Comparison of ENCODE assay signal across 10 cellular contexts in the genomic region with DNA sequence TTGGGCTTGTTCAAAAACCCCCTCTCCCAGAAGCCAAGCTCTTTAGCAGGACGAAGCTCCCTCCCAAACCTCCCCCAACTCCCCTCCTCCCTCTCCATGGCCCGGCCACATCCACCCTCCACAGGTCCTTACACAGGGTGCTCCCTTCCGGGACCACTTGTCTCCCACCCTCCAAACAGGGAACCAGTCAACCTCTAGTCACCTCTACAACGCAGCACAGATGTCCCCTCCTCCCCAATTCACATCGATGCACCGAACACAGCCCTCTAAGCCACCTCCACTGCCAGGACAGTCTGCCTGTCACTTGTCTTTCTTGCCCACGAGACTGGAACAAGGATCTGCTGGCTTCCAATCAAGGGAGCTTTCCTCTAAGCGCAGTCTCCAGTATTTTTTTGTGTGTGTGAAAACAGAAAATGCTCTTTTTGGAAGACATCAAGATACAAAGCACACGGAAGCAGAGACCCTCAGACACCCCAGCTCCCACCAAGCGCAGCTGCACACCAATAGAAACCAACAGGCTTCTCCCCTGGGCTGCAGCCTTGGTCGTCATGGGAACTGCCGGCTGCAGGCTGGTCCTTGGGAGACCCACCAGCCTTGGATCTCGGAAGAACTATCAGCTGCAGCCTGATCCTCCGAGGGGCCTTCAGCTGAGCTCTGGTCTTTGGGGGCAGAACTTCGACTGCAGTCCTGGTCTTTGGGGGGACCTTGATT. TPM values are rescaled to one million over a fixed set of nuclear protein-coding genes. Genes with fewer than 3 reads are reported as not detected.
DNase-seq lines count a peak whose midpoint lies in the region; ATAC-seq and TF ChIP-seq lines count a peak whose summit lies in the region.
"Had no signal": no experiment of that assay in that cellular context is flagged by ENCODE, and none has a peak within 500 bp of the region (broad histone marks: within the 10 kb centered on the region; RNA-seq: fewer than 3 reads in every experiment).

No MANE protein-coding gene starts in this region.

- ATAC-seq in GM21360 (IDR thresholded peaks at IDR 0.05; ENCODE audit: unreplicated experiment) (peak; percentile 15), HG03139 (IDR thresholded peaks at IDR 0.05; ENCODE audit: unreplicated experiment) (peak; percentile 16)

- peak; percentile 54 for DNase-seq in GM13977 (ENCODE audit: low spot score)
- DNase-seq in substantia nigra (lab: John Stamatoyannopoulos, UW): no peak
- no peak for DNase-seq in NCI-H1694 treated with DMSO at 0.1 percent for 48 hours (lab: John Stamatoyannopoulos, UW)
- DNase-seq in SJCRH30: no peak
- DNase-seq in KG1 (lab: John Stamatoyannopoulos, UW): no peak
- DNase-seq: Calu3, NCI-H226 had no signal

- in situ Hi-C loops in GM13977 (cut with MboI; ENCODE audit: low pct_unique_long_range_greater_than_20kb, low sequenced_read_pairs, unreplicated experiment): no loop called here

- H3K9me3 ChIP-seq in ectodermal cell (ENCODE audit: control insufficient read depth, low read length): no peaks in the 10 kb centered on the region
- no peaks in the 10 kb centered on the region for H3K9me3 ChIP-seq in SJCRH30 (replicated peaks)

- no peak overlapping the region for H3K4me3 ChIP-seq in ectodermal cell (ENCODE audit: insufficient read depth, low read depth, low read length)
- no peak overlapping the region for H3K4me3 ChIP-seq in SJCRH30

- no peaks in the 10 kb centered on the region for H3K36me3 ChIP-seq in ectodermal cell (ENCODE audit: control insufficient read depth, insufficient read depth, low read length)
- no peaks in the 10 kb centered on the region for H3K36me3 ChIP-seq in SJCRH30

- TF ChIP-seq CTCF in GM13977 (IDR thresholded peaks at IDR 0.05; ENCODE audit: extremely low read depth, insufficient read depth, missing control alignments): no peak

- peaks cover 51% of the 10 kb centered on the region for H3K4me1 ChIP-seq in ectodermal cell (ENCODE audit: control insufficient read depth, insufficient read depth, low read length)
- no peaks in the 10 kb centered on the region for H3K4me1 ChIP-seq in SJCRH30

- 85 to 88% methylated on average over 15 of the region's 15 CpGs for WGBS in ectodermal cell, 2 experiments

- peak overlapping the region; percentile 16 for H3K27ac ChIP-seq in ectodermal cell (ENCODE audit: insufficient read depth, low read depth, low read length, poor library complexity, severe bottlenecking)
- no peak overlapping the region for H3K27ac ChIP-seq in substantia nigra (ENCODE audit: low read depth, low read length, poor library complexity, severe bottlenecking)
- no peak overlapping the region for H3K27ac ChIP-seq in SJCRH30

- H3K27me3 ChIP-seq in ectodermal cell (ENCODE audit: control insufficient read depth, insufficient read depth, low read length, poor library complexity, severe bottlenecking) (no peaks in the 10 kb centered on the region), SJCRH30 (peaks cover 63% of the 10 kb centered on the region)

RNA-seq across cellular contexts. Expression of a gene that starts 26.5 kb away (rescaled TPM):
- 29.6 TPM for polyA plus RNA-seq in ectodermal cell (2013, experiment 1 of 4)
- polyA plus RNA-seq in ectodermal cell (2013, experiment 2 of 4): 32.4 TPM
- 26.7 TPM for polyA plus RNA-seq in ectodermal cell (2013, experiment 3 of 4)
- polyA plus RNA-seq in ectodermal cell (2013, experiment 4 of 4): 31.2 TPM
- 5.7 and 6.8 TPM in 2 replicates for total RNA-seq in SJCRH30 (2014; rRNA removed; shearing (Covaris generic))
